In genomic region chr16:72989203-72989991, GRCh38 we compare ENCODE assay signal across 9 cellular contexts. TPM values are rescaled to one million over a fixed set of nuclear protein-coding genes. Genes with fewer than 3 reads are reported as not detected.
DNase-seq lines count a peak whose midpoint lies in the region; ATAC-seq and TF ChIP-seq lines count a peak whose summit lies in the region.
"Had no signal": no experiment of that assay in that cellular context is flagged by ENCODE, and none has a peak within 500 bp of the region (broad histone marks: within the 10 kb centered on the region; RNA-seq: fewer than 3 reads in every experiment).

No MANE protein-coding gene starts in this region.

- H3K27ac Mint-ChIP-seq in activated T-helper 2 cell treated with anti-CD3 and anti-CD28 coated beads, Interferon-gamma antibody, Interleukin-2, Interleukin-4, amounts not matched to agents 10 μg/mL and 5 μg/mL and 100 μg/mL, durations not matched to agents 14 hours and 24 hours and 36 hours, result no peak overlapping the region
- H3K27ac Mint-ChIP-seq: T-helper 1 cell treated with Interleukin-12 subunit alpha and Interleukin-12 subunit beta and Interleukin-4 antibody, amounts not matched to agents 30 μg/mL and 1 μg/mL, for 36 hours had no signal

- H3K27me3 Mint-ChIP-seq in activated T-helper 2 cell treated with anti-CD3 and anti-CD28 coated beads, Interferon-gamma antibody, Interleukin-2, Interleukin-4, amounts not matched to agents 10 μg/mL and 5 μg/mL and 100 μg/mL, durations not matched to agents 14 hours and 24 hours and 36 hours (ENCODE audit: low read depth), result no peaks in the 10 kb centered on the region

- peaks cover 15% of the 10 kb centered on the region for H3K4me1 ChIP-seq in Panc1 (ENCODE audit: control insufficient read depth, insufficient read depth, low read length)
- H3K4me1 ChIP-seq in rectal smooth muscle tissue (ENCODE audit: control insufficient read depth, insufficient read depth, low read length), result peaks cover 32% of the 10 kb centered on the region

- no peak; the same call in 1 of the 2 replicates for ATAC-seq in Panc1
- ATAC-seq in GM19023 (IDR thresholded peaks at IDR 0.05; ENCODE audit: unreplicated experiment), result no peak
- ATAC-seq in GM21529 (IDR thresholded peaks at IDR 0.05; ENCODE audit: unreplicated experiment), result no peak

- intact Hi-C loops in Panc1 (cut with micrococcal nuclease; ENCODE audit: unreplicated experiment), result no loop called here
- intact Hi-C loops in activated T-helper 2 cell treated with anti-CD3 and anti-CD28 coated beads, Interferon-gamma antibody, Interleukin-2, Interleukin-4, amounts not matched to agents 10 μg/mL and 5 μg/mL and 100 μg/mL, durations not matched to agents 14 hours and 24 hours and 36 hours (cut with micrococcal nuclease), result no loop called here

- H3K4me3 Mint-ChIP-seq in activated T-helper 2 cell treated with anti-CD3 and anti-CD28 coated beads, Interferon-gamma antibody, Interleukin-2, Interleukin-4, amounts not matched to agents 10 μg/mL and 5 μg/mL and 100 μg/mL, durations not matched to agents 14 hours and 24 hours and 36 hours (ENCODE audit: low read depth), result no peak overlapping the region
- H3K4me3 Mint-ChIP-seq: T-helper 1 cell treated with Interleukin-12 subunit alpha and Interleukin-12 subunit beta and Interleukin-4 antibody, amounts not matched to agents 30 μg/mL and 1 μg/mL, for 36 hours had no signal

- H3K36me3 ChIP-seq in Panc1 (ENCODE audit: control insufficient read depth, insufficient read depth, low read length), result no peaks in the 10 kb centered on the region
- no peaks in the 10 kb centered on the region for H3K36me3 ChIP-seq in rectal smooth muscle tissue (ENCODE audit: control insufficient read depth, insufficient read depth, low read length)
- H3K36me3 ChIP-seq in H7 (replicated peaks; ENCODE audit: control insufficient read depth, insufficient read depth, low read length), result no peaks in the 10 kb centered on the region

- H3K27me3 ChIP-seq in Panc1 (ENCODE audit: control insufficient read depth, insufficient read depth, low read length) (no peaks in the 10 kb centered on the region), rectal smooth muscle tissue (ENCODE audit: control insufficient read depth, insufficient read depth, low read length) (no peaks in the 10 kb centered on the region), H7 (ENCODE audit: control insufficient read depth, insufficient read depth, low read length) (no peaks in the 10 kb centered on the region)

- no peaks in the 10 kb centered on the region for H3K9me3 Mint-ChIP-seq in activated T-helper 2 cell treated with anti-CD3 and anti-CD28 coated beads, Interferon-gamma antibody, Interleukin-2, Interleukin-4, amounts not matched to agents 10 μg/mL and 5 μg/mL and 100 μg/mL, durations not matched to agents 14 hours and 24 hours and 36 hours
- H3K9me3 Mint-ChIP-seq: T-helper 1 cell treated with Interleukin-12 subunit alpha and Interleukin-12 subunit beta and Interleukin-4 antibody, amounts not matched to agents 30 μg/mL and 1 μg/mL, for 36 hours had no signal

- H3K27ac ChIP-seq in C4-2B, result peak overlapping the region; percentile 90
- peak overlapping the region; percentile 63 for H3K27ac ChIP-seq in Panc1 (ENCODE audit: low read length)
- peak overlapping the region; percentile 55 for H3K27ac ChIP-seq in rectal smooth muscle tissue (ENCODE audit: low read depth, low read length)

- H3K9me3 ChIP-seq in Panc1 (ENCODE audit: control insufficient read depth, insufficient read depth, low read depth, low read length), result no peaks in the 10 kb centered on the region

- H3K4me1 Mint-ChIP-seq in activated T-helper 2 cell treated with anti-CD3 and anti-CD28 coated beads, Interferon-gamma antibody, Interleukin-2, Interleukin-4, amounts not matched to agents 10 μg/mL and 5 μg/mL and 100 μg/mL, durations not matched to agents 14 hours and 24 hours and 36 hours (ENCODE audit: low read depth), result no peaks in the 10 kb centered on the region

- CTCF ChIA-PET in Panc1 (lab: Charles Lee), result no interaction called here

- H3K36me3 Mint-ChIP-seq in activated T-helper 2 cell treated with anti-CD3 and anti-CD28 coated beads, Interferon-gamma antibody, Interleukin-2, Interleukin-4, amounts not matched to agents 10 μg/mL and 5 μg/mL and 100 μg/mL, durations not matched to agents 14 hours and 24 hours and 36 hours (ENCODE audit: low read depth), result no peaks in the 10 kb centered on the region

- no peak overlapping the region for H3K9ac ChIP-seq in rectal smooth muscle tissue (ENCODE audit: low read length)

- H3K4me3 ChIP-seq in Panc1 (ENCODE audit: low read depth in 2 of 2, low read length in 2 of 2), result peak overlapping the region; percentile 8 to 37; a peak in 3 of 4 replicates
- H3K4me3 ChIP-seq in fibroblast of the aortic adventitia (ENCODE audit: low read depth, low read length), result peak overlapping the region; percentile 58
- peak overlapping the region; percentile 29 for H3K4me3 ChIP-seq in rectal smooth muscle tissue (ENCODE audit: low read length)
- no peak overlapping the region for H3K4me3 ChIP-seq in H7 (ENCODE audit: insufficient read depth, low read depth, low read length)

- in situ Hi-C loops in Panc1 (cut with HindIII; ENCODE audit: low pct_unique_long_range_greater_than_20kb, low sequenced_read_pairs), result no loop called here

- DNase-seq in Panc1 (ENCODE audit: low read depth, low spot score) (no peak), fibroblast of the aortic adventitia (ENCODE audit: low read depth) (peak; percentile 93), H7 (no peak)
- DNase-seq in activated T-helper 2 cell treated with anti-CD3 and anti-CD28 coated beads, Interferon-gamma antibody, Interleukin-2, Interleukin-4, amounts not matched to agents 10 μg/mL and 5 μg/mL and 100 μg/mL, durations not matched to agents 14 hours and 24 hours and 36 hours (ENCODE audit: low spot score), result no peak

- no TSS peak for BruUV-seq in Panc1 (replicated peaks; lab: Mats Ljungman, UMichigan)

- TF ChIP-seq CTCF in C4-2B (conservative IDR thresholded peaks at IDR 0.05), result no peak
- no peak for TF ChIP-seq CTCF in Panc1 (IDR thresholded peaks at IDR 0.05)
- no peak for TF ChIP-seq CTCF in fibroblast of the aortic adventitia (IDR thresholded peaks at IDR 0.05; ENCODE audit: insufficient read depth, low read length)

- POLR2A ChIA-PET in Panc1 (lab: Charles Lee), result no interaction called here

RNA-seq across cellular contexts. Expression of gene ZFHX3, which starts 58.5 kb away (rescaled TPM):
- total RNA-seq in Panc1 (2021; ENCODE audit: unreplicated experiment) (7.1 TPM), fibroblast of the aortic adventitia (ENCODE audit: low replicate concordance) (4.8 and 8.1 TPM in 2 replicates)
- 3.0 TPM for polyA plus RNA-seq in Panc1 (2012; ENCODE audit: insufficient read length)
- total RNA-seq in H7 (2014; rRNA removed; shearing (Covaris generic)), result 1.2 and 1.3 TPM in 2 replicates
- total RNA-seq in activated T-helper 2 cell treated with anti-CD3 and anti-CD28 coated beads, Interferon-gamma antibody, Interleukin-2, Interleukin-4, amounts not matched to agents 10 μg/mL and 5 μg/mL and 100 μg/mL, durations not matched to agents 14 hours and 24 hours and 36 hours, result 0.62 and 1.2 TPM in 2 replicates
